ENCODE assay signal across 1 cellular context in genomic region chr5:174999581-174999980, GRCh38.
TF ChIP-seq lines count a peak whose summit lies in the region.

No MANE protein-coding gene starts in this region.

TF ChIP-seq in WTC11, 78 proteins besides CTCF, POLR2A, EP300 and RAD21 (continued from another document):
- TF ChIP-seq, protein P1, sequence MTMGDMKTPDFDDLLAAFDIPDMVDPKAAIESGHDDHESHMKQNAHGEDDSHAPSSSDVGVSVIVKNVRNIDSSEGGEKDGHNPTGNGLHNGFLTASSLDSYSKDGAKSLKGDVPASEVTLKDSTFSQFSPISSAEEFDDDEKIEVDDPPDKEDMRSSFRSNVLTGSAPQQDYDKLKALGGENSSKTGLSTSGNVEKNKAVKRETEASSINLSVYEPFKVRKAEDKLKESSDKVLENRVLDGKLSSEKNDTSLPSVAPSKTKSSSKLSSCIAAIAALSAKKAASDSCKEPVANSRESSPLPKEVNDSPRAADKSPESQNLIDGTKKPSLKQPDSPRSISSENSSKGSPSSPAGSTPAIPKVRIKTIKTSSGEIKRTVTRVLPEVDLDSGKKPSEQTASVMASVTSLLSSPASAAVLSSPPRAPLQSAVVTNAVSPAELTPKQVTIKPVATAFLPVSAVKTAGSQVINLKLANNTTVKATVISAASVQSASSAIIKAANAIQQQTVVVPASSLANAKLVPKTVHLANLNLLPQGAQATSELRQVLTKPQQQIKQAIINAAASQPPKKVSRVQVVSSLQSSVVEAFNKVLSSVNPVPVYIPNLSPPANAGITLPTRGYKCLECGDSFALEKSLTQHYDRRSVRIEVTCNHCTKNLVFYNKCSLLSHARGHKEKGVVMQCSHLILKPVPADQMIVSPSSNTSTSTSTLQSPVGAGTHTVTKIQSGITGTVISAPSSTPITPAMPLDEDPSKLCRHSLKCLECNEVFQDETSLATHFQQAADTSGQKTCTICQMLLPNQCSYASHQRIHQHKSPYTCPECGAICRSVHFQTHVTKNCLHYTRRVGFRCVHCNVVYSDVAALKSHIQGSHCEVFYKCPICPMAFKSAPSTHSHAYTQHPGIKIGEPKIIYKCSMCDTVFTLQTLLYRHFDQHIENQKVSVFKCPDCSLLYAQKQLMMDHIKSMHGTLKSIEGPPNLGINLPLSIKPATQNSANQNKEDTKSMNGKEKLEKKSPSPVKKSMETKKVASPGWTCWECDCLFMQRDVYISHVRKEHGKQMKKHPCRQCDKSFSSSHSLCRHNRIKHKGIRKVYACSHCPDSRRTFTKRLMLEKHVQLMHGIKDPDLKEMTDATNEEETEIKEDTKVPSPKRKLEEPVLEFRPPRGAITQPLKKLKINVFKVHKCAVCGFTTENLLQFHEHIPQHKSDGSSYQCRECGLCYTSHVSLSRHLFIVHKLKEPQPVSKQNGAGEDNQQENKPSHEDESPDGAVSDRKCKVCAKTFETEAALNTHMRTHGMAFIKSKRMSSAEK (CRISPR knock-in tag; IDR thresholded peaks at IDR 0.05; ENCODE audit: borderline replicate concordance), result no peak
